In genomic region chr10:120433176-120433575, GRCh38 we compare ENCODE assay signal across 22 cellular contexts. TPM values are rescaled to one million over a fixed set of nuclear protein-coding genes. Genes with fewer than 3 reads are reported as not detected.
"Had no signal": no experiment of that assay in that cellular context is flagged by ENCODE, and none has a peak within 500 bp of the region (broad histone marks: within the 10 kb centered on the region; RNA-seq: fewer than 3 reads in every experiment).

No MANE protein-coding gene starts in this region.

- DNase-seq: activated CD4-positive, alpha-beta memory T cell treated with anti-CD3 and anti-CD28 coated beads for 36 hours; activated CD4-positive, alpha-beta T cell treated with anti-CD3 and anti-CD28 coated beads, Interleukin-2, amount 10 ng/mL, durations not matched to agents 7 days and 5 days; activated CD4-positive, CD25-positive, alpha-beta regulatory T cell; activated CD8-positive, alpha-beta memory T cell treated with anti-CD3 and anti-CD28 coated beads for 24 hours; activated gamma-delta T cell treated with Interleukin-2 at 50 U/mL for 16 hours; activated naive CD4-positive, alpha-beta T cell treated with anti-CD3 and anti-CD28 coated beads, Interleukin-2, amount 10 ng/mL, durations not matched to agents 7 days and 5 days; activated naive CD8-positive, alpha-beta T cell treated with anti-CD3 and anti-CD28 coated beads for 36 hours; activated T-cell treated with anti-CD3 and anti-CD28 coated beads, Interleukin-2, amount 50 U/mL, for 4 hours; brain microvascular endothelial cell; colonic mucosa; Karpas-422; NCI-H146; NCI-H2029 treated with DMSO at 0.1 percent for 48 hours; NCI-H526; Peyer's patch; Right ventricle myocardium superior; SJCRH30; SK-N-SH; T-helper 1 cell had no signal

- H3K4me1 Mint-ChIP-seq: activated naive CD4-positive, alpha-beta T cell treated with anti-CD3 and anti-CD28 coated beads, Interleukin-2, amount 10 ng/mL, durations not matched to agents 7 days and 5 days had no signal

- H3K9me2 ChIP-seq: SK-N-SH had no signal

- H3K9me3 ChIP-seq: colonic mucosa, Peyer's patch, SJCRH30, SK-N-SH had no signal

- H3K9ac ChIP-seq: SK-N-SH had no signal

- H3K4me3 Mint-ChIP-seq: activated CD4-positive, alpha-beta memory T cell treated with anti-CD3 and anti-CD28 coated beads for 36 hours; activated CD4-positive, alpha-beta T cell treated with anti-CD3 and anti-CD28 coated beads, Interleukin-2, amount 10 ng/mL, durations not matched to agents 7 days and 5 days; activated naive CD4-positive, alpha-beta T cell treated with anti-CD3 and anti-CD28 coated beads, Interleukin-2, amount 10 ng/mL, durations not matched to agents 7 days and 5 days; activated naive CD8-positive, alpha-beta T cell treated with anti-CD3 and anti-CD28 coated beads for 36 hours; activated T-cell treated with anti-CD3 and anti-CD28 coated beads, Interleukin-2, amount 50 U/mL, for 4 hours had no signal

- H3K4me1 ChIP-seq: colonic mucosa, Peyer's patch, SJCRH30 had no signal

- H3K4me3 ChIP-seq: cardiac muscle cell, colonic mucosa, Peyer's patch, SJCRH30 had no signal

- H3K4me2 ChIP-seq: SK-N-SH had no signal

- H3K9me3 Mint-ChIP-seq: activated CD4-positive, alpha-beta memory T cell treated with anti-CD3 and anti-CD28 coated beads for 36 hours; activated CD4-positive, alpha-beta T cell treated with anti-CD3 and anti-CD28 coated beads, Interleukin-2, amount 10 ng/mL, durations not matched to agents 7 days and 5 days; activated naive CD4-positive, alpha-beta T cell treated with anti-CD3 and anti-CD28 coated beads, Interleukin-2, amount 10 ng/mL, durations not matched to agents 7 days and 5 days; activated naive CD8-positive, alpha-beta T cell treated with anti-CD3 and anti-CD28 coated beads for 36 hours; activated T-cell treated with anti-CD3 and anti-CD28 coated beads, Interleukin-2, amount 50 U/mL, for 4 hours; activated T-helper 2 cell treated with anti-CD3 and anti-CD28 coated beads, Interferon-gamma antibody, Interleukin-2, Interleukin-4, amounts not matched to agents 10 μg/mL and 5 μg/mL and 100 μg/mL, durations not matched to agents 14 hours and 24 hours and 36 hours had no signal

- H3K27me3 ChIP-seq: brain microvascular endothelial cell, cardiac muscle cell, colonic mucosa, Peyer's patch had no signal

- H3K36me3 ChIP-seq: brain microvascular endothelial cell, cardiac muscle cell, colonic mucosa, Peyer's patch, SJCRH30 had no signal

- H3K36me3 Mint-ChIP-seq: activated CD4-positive, alpha-beta memory T cell treated with anti-CD3 and anti-CD28 coated beads for 36 hours; activated naive CD4-positive, alpha-beta T cell treated with anti-CD3 and anti-CD28 coated beads, Interleukin-2, amount 10 ng/mL, durations not matched to agents 7 days and 5 days; activated naive CD8-positive, alpha-beta T cell treated with anti-CD3 and anti-CD28 coated beads for 36 hours had no signal

- H3K27ac Mint-ChIP-seq: activated CD4-positive, alpha-beta memory T cell treated with anti-CD3 and anti-CD28 coated beads for 36 hours; activated CD4-positive, alpha-beta T cell treated with anti-CD3 and anti-CD28 coated beads, Interleukin-2, amount 10 ng/mL, durations not matched to agents 7 days and 5 days; activated naive CD4-positive, alpha-beta T cell treated with anti-CD3 and anti-CD28 coated beads, Interleukin-2, amount 10 ng/mL, durations not matched to agents 7 days and 5 days; activated naive CD8-positive, alpha-beta T cell treated with anti-CD3 and anti-CD28 coated beads for 36 hours; activated T-helper 2 cell treated with anti-CD3 and anti-CD28 coated beads, Interferon-gamma antibody, Interleukin-2, Interleukin-4, amounts not matched to agents 10 μg/mL and 5 μg/mL and 100 μg/mL, durations not matched to agents 14 hours and 24 hours and 36 hours had no signal

RNA-seq across cellular contexts. Expression of gene PLPP4, which starts 23.9 kb away (rescaled TPM):
- total RNA-seq: activated CD4-positive, alpha-beta memory T cell treated with anti-CD3 and anti-CD28 coated beads for 36 hours; activated CD4-positive, alpha-beta T cell treated with anti-CD3 and anti-CD28 coated beads, Interleukin-2, amount 10 ng/mL, durations not matched to agents 7 days and 5 days; activated naive CD8-positive, alpha-beta T cell treated with anti-CD3 and anti-CD28 coated beads for 36 hours; activated T-cell treated with anti-CD3 and anti-CD28 coated beads, Interleukin-2, amount 50 U/mL, for 4 hours; activated T-helper 2 cell treated with anti-CD3 and anti-CD28 coated beads, Interferon-gamma antibody, Interleukin-2, Interleukin-4, amounts not matched to agents 10 μg/mL and 5 μg/mL and 100 μg/mL, durations not matched to agents 14 hours and 24 hours and 36 hours; Right ventricle myocardium superior; T-helper 2 cell treated with Interferon-gamma antibody and Interleukin-4, amounts not matched to agents 100 ng/mL and 5 ng/mL, for 36 hours had no signal
